3 cellular contexts compared by ENCODE assay signal in the genomic region with DNA sequence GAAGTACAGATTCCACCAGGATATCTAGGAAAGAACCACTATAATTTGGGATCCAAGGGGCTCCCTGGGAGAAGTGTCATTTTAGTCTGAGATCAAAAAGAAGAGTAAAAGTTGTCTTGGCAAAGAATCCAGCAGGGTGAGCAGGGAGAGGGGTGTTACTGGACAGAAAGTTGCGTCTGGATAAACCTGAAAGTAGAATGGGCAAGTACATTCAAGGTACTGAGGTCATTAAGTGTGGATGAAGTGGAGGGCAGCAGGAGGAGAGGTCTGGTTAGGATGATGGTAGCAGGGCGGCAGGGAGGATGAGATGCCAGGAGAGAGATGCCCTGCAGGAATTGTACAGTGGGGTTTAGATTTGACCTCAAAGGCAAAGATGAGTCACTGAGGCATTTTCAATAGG.
"Had no signal": no experiment of that assay in that cellular context is flagged by ENCODE, and none has a peak within 500 bp of the region (broad histone marks: within the 10 kb centered on the region; RNA-seq: fewer than 3 reads in every experiment).

No MANE protein-coding gene starts in this region.

- DNase-seq: GDM1, GF-D8 had no signal

- H3K4me3 ChIP-seq: GM12878 had no signal
